In the genomic region with DNA sequence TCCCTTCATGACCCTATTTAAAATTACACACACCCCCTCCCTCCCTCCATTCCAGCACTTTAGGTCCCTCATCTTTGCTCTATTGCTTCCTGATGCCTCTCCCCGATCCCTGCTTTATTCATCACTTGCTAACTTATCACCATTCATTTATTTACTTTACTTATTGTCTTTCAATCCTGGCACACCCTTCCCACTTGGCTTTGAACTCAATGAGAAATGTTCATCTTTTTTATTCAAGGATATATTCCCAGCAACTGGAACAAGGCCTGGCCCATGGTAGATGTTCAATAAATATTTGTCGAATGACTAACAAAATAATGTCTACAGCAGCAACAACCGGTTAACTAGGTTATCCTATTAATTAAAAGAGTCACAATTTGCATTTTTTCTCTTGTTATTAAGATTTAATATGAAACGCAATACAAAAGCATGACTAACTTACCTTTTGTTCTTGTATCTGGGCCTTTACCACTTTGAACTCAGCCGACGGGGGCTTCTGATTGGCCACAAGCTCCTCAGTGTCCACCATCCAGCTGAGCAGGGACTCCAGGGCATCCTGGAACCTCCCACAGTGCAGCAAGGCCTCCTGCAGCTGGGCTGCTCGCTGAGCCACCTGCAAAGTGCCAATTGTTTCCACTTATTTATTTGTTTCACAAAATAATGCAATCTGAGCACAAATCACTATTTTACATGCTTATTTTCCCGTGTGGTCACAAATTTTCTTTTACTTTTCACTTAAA, we compare ENCODE assay signal across 25 cellular contexts.
DNase-seq lines count a peak whose midpoint lies in the region; FAIRE-seq and TF ChIP-seq lines count a peak whose summit lies in the region.
"Had no signal": no experiment of that assay in that cellular context is flagged by ENCODE, and none has a peak within 500 bp of the region (broad histone marks: within the 10 kb centered on the region; RNA-seq: fewer than 3 reads in every experiment).

No MANE protein-coding gene starts in this region.

- H3K27ac Mint-ChIP-seq in mesothelial cell of epicardium = peak overlapping the region; percentile 37
- H3K27ac Mint-ChIP-seq: activated CD8-positive, alpha-beta T cell treated with anti-CD3 and anti-CD28 coated beads for 36 hours; CD4-positive, CD25-positive, alpha-beta regulatory T cell; neural progenitor cell had no signal

- H3K79me1 ChIP-seq in H1 (ENCODE audit: low read depth, low read length) = no peaks in the 10 kb centered on the region; the same call in 1 of the 2 replicates

- H3K56ac ChIP-seq in H1 (replicated peaks; ENCODE audit: insufficient read length, low read depth, low read length) = no peak overlapping the region

- in situ Hi-C loops in mammary epithelial cell (cut with MboI; ENCODE audit: low sequenced_read_pairs in 2 of 2) = no loop called here

- peak; percentile 56 for DNase-seq in ELF-1 (ENCODE audit: low read depth, low spot score)
- DNase-seq in LNCaP clone FGC (ENCODE audit: low read depth) = peak; percentile 18
- DNase-seq in H1 (ENCODE audit: low read depth in 1 of 2, low spot score in 2 of 2) = peak; percentile 48 to 56
- DNase-seq in mesothelial cell of epicardium (ENCODE audit: low spot score in 2 of 2, unreplicated experiment in 2 of 2) = no peak
- DNase-seq in HK-2 (ENCODE audit: unreplicated experiment) = no peak
- DNase-seq in mammary epithelial cell = no peak
- no peak for DNase-seq in BE2C
- no peak for DNase-seq in activated gamma-delta T cell treated with Interleukin-2 at 50 U/mL for 16 hours
- DNase-seq: activated CD4-positive, alpha-beta T cell treated with anti-CD3 and anti-CD28 coated beads for 1 hour; activated CD8-positive, alpha-beta T cell treated with anti-CD3 and anti-CD28 coated beads for 36 hours; CD4-positive, CD25-positive, alpha-beta regulatory T cell; hypothalamus; kidney; NCI-H1092 treated with DMSO at 0.1 percent for 48 hours; NCI-H2029; NCI-H526; stimulated activated CD4-positive, alpha-beta T cell treated with anti-CD3 and anti-CD28 coated beads, Interleukin-2, amount 100 ng/mL, for 24 hours; T-helper 1 cell had no signal

- H3K36me3 Mint-ChIP-seq in mesothelial cell of epicardium = peaks cover 19% of the 10 kb centered on the region
- H3K36me3 Mint-ChIP-seq: CD4-positive, CD25-positive, alpha-beta regulatory T cell; IgD-negative memory B cell had no signal

- H3K4me3 Mint-ChIP-seq in mesothelial cell of epicardium = no peak overlapping the region
- H3K4me3 Mint-ChIP-seq: activated CD8-positive, alpha-beta T cell treated with anti-CD3 and anti-CD28 coated beads for 36 hours; CD4-positive, CD25-positive, alpha-beta regulatory T cell; IgD-negative memory B cell; neural progenitor cell had no signal

- POLR2A ChIA-PET in H1 (lab: Charles Lee; ENCODE audit: partially characterized antibody) = interaction anchor here (1.3 kb wide), 1 partner anchor 9 kb away, joined by 3 read pairs; no protein-coding TSS in a partner anchor

- H3K27ac ChIP-seq in H1 (ENCODE audit: low read depth, low read length) (no peak overlapping the region), mammary epithelial cell (ENCODE audit: insufficient read depth, low read depth, low read length) (no peak overlapping the region)
- H3K27ac ChIP-seq: neural progenitor cell, parathyroid adenoma, right atrium auricular region, RWPE1 had no signal

- H3K23me2 ChIP-seq in H1 (ENCODE audit: low read depth, low read length) = no peaks in the 10 kb centered on the region

- H4K91ac ChIP-seq in H1 (replicated peaks; ENCODE audit: insufficient read length, low read length) = no peak overlapping the region

- H3K23ac ChIP-seq in H1 (ENCODE audit: insufficient read length) = no peak overlapping the region

- H3K18ac ChIP-seq in H1 (ENCODE audit: extremely low read depth, low read length) = no peak overlapping the region

- no peak overlapping the region for H4K8ac ChIP-seq in H1 (ENCODE audit: extremely low read depth, insufficient read depth, low read length)

- H2BK120ac ChIP-seq in H1 (replicated peaks; ENCODE audit: low read depth, low read length) = no peak overlapping the region

- H2AFZ ChIP-seq in H1 (ENCODE audit: low read length) = no peak overlapping the region
- H2AFZ ChIP-seq in mammary epithelial cell (ENCODE audit: low read depth, low read length) = no peak overlapping the region
- H2AFZ ChIP-seq: neural progenitor cell, parathyroid adenoma had no signal

- WGBS in H1 (ENCODE audit: extremely low coverage in 1 of 2, insufficient coverage in 1 of 2, insufficient read length in 1 of 2, insufficient replicate concordance in 2 of 2, low coverage in 1 of 2, low lambda C conversion rate in 2 of 2, missing lambda C conversion rate in 1 of 2), 2 experiments = 63% methylated on average over 8 of the region's 8 CpGs; no CpG with 5 or more reads in 1 of the 2 experiments
- 98% methylated on average over 8 of the region's 8 CpGs for WGBS in mammary epithelial cell (ENCODE audit: low coverage, missing lambda C conversion rate)

- H3K9ac ChIP-seq in H1 (replicated peaks in 1 of 4; ENCODE audit: extremely low read depth in 1 of 4, low read depth in 3 of 4, low read length in 3 of 4) = no peak overlapping the region
- H3K9ac ChIP-seq in mammary epithelial cell (ENCODE audit: insufficient read depth, low read length) = no peak overlapping the region
- H3K9ac ChIP-seq: neural progenitor cell, parathyroid adenoma had no signal

- H3K9me3 Mint-ChIP-seq in mesothelial cell of epicardium = no peaks in the 10 kb centered on the region
- H3K9me3 Mint-ChIP-seq: activated CD8-positive, alpha-beta T cell treated with anti-CD3 and anti-CD28 coated beads for 36 hours; IgD-negative memory B cell; neural progenitor cell had no signal

- H3K14ac ChIP-seq in H1 (ENCODE audit: insufficient read length) = no peak overlapping the region

- no peak for FAIRE-seq in H1 (lab: Jason Lieb, UNC)
- FAIRE-seq: endothelial cell of umbilical vein, kidney had no signal

- dilution Hi-C loops in mammary epithelial cell (cut with HindIII; ENCODE audit: low sequenced_read_pairs) = no loop called here

- no peak overlapping the region for H2BK15ac ChIP-seq in H1 (ENCODE audit: low read length)

- H3K79me2 ChIP-seq in H1 (ENCODE audit: control insufficient read depth in 1 of 2, insufficient read depth in 2 of 2, low read length in 2 of 2) = peaks cover 0 to 12% of the 10 kb centered on the region in 2 experiments; a peak in 1 of 4 replicates
- peaks cover 31% of the 10 kb centered on the region for H3K79me2 ChIP-seq in mammary epithelial cell (ENCODE audit: insufficient read depth, low read length)

- H3K4me1 ChIP-seq in H1 (replicated peaks in 1 of 4; ENCODE audit: control insufficient read depth in 3 of 4, insufficient read depth in 4 of 4, low read length in 3 of 4) (peaks cover 0 to 18% (median 5%) of the 10 kb centered on the region in 4 experiments; a peak in 3 of 7 replicates), mammary epithelial cell (ENCODE audit: insufficient read depth, low read length) (peaks cover 7% of the 10 kb centered on the region), BE2C (peaks cover 3% of the 10 kb centered on the region; the same call in 1 of the 2 replicates)

- TF ChIP-seq EP300 in H1 (IDR thresholded peaks at IDR 0.05; ENCODE audit: borderline replicate concordance in 1 of 2, low read depth in 2 of 2, low read length in 2 of 2) = no peak

- no peak overlapping the region for H2BK20ac ChIP-seq in H1 (ENCODE audit: low read length)

- H4K5ac ChIP-seq in H1 (ENCODE audit: insufficient read length, low read depth, low read length) = no peak overlapping the region

- no peak overlapping the region for H2BK5ac ChIP-seq in H1 (ENCODE audit: low read depth, low read length)

- no peaks in the 10 kb centered on the region for H3K9me3 ChIP-seq in H1 (ENCODE audit: insufficient read depth in 2 of 2, low read depth in 1 of 2, low read length in 1 of 2)
- no peaks in the 10 kb centered on the region for H3K9me3 ChIP-seq in mammary epithelial cell (replicated peaks; ENCODE audit: insufficient read depth, low read length)
- no peaks in the 10 kb centered on the region for H3K9me3 ChIP-seq in BE2C
- H3K9me3 ChIP-seq: right atrium auricular region had no signal

- H3K4me2 ChIP-seq in H1 (ENCODE audit: insufficient read depth in 1 of 2, low read depth in 2 of 2, low read length in 2 of 2) = peak overlapping the region in 1 of 2 experiments; percentile 12; a peak in 1 of 4 replicates
- H3K4me2 ChIP-seq in mammary epithelial cell (ENCODE audit: insufficient read depth, low read depth, low read length) = no peak overlapping the region
- H3K4me2 ChIP-seq: neural progenitor cell had no signal

- H3K36me3 ChIP-seq in H1 (ENCODE audit: control insufficient read depth in 2 of 4, insufficient read depth in 4 of 4, low read length in 3 of 4) (peaks cover 0 to 21% (median 5%) of the 10 kb centered on the region in 4 experiments; a peak in 4 of 8 replicates), mammary epithelial cell (ENCODE audit: insufficient read depth, low read length) (peaks cover 19% of the 10 kb centered on the region), BE2C (peaks cover 28% of the 10 kb centered on the region)

- CTCF ChIA-PET in H1 (lab: Charles Lee; ENCODE audit: partially characterized antibody) = no interaction called here
- CTCF ChIA-PET in mammary epithelial cell (lab: Charles Lee; ENCODE audit: low non-redundant PET) = no interaction called here

- H2AK5ac ChIP-seq in H1 (ENCODE audit: low read depth, low read length) = no peak overlapping the region

- H3K4ac ChIP-seq in H1 (replicated peaks; ENCODE audit: insufficient read length, low read depth, low read length) = no peak overlapping the region

- intact Hi-C loops in mammary epithelial cell (cut with micrococcal nuclease) = no loop called here

- no peak for TF ChIP-seq CTCF in LNCaP clone FGC (IDR thresholded peaks at IDR 0.05; ENCODE audit: control insufficient read depth, extremely low read depth, insufficient read depth)
- TF ChIP-seq CTCF in H1 (IDR thresholded peaks at IDR 0.05; ENCODE audit: control extremely low read depth in 1 of 3, insufficient read depth in 1 of 3, low read depth in 1 of 3, low read length in 3 of 3) = no peak
- no peak for TF ChIP-seq CTCF in mesothelial cell of epicardium (IDR thresholded peaks at IDR 0.05; ENCODE audit: unreplicated experiment)
- no peak for TF ChIP-seq CTCF in mammary epithelial cell (conservative IDR thresholded peaks at IDR 0.05 in 1 of 2, IDR thresholded peaks at IDR 0.05 in 1 of 2; ENCODE audit: extremely low read depth in 1 of 2, insufficient read depth in 1 of 2, low read depth in 1 of 2, low read length in 2 of 2)
- TF ChIP-seq CTCF in BE2C (IDR thresholded peaks at IDR 0.05; ENCODE audit: low read depth, low read length) = no peak

- TF ChIP-seq RAD21 in H1 (IDR thresholded peaks at IDR 0.05 in 1 of 2, conservative IDR thresholded peaks at IDR 0.05 in 1 of 2; ENCODE audit: low read depth in 2 of 2, low read length in 2 of 2) = no peak

- H4K20me1 ChIP-seq in H1 (replicated peaks in 1 of 2; ENCODE audit: control insufficient read depth in 1 of 2, insufficient read depth in 2 of 2, low read length in 2 of 2) (no peaks in the 10 kb centered on the region), mammary epithelial cell (ENCODE audit: insufficient read depth, low read length) (no peaks in the 10 kb centered on the region)

- no peaks in the 10 kb centered on the region for H3K27me3 Mint-ChIP-seq in mesothelial cell of epicardium (ENCODE audit: low read depth)
- H3K27me3 Mint-ChIP-seq: activated CD8-positive, alpha-beta T cell treated with anti-CD3 and anti-CD28 coated beads for 36 hours; CD4-positive, CD25-positive, alpha-beta regulatory T cell; IgD-negative memory B cell had no signal

- no TSS peak for BruUV-seq in mammary epithelial cell (replicated peaks; lab: Mats Ljungman, UMichigan)

- H3K4me1 Mint-ChIP-seq in mesothelial cell of epicardium = peaks cover 72% of the 10 kb centered on the region
- H3K4me1 Mint-ChIP-seq: IgD-negative memory B cell had no signal

- H2BK12ac ChIP-seq in H1 (ENCODE audit: low read depth, low read length) = no peak overlapping the region

- no peaks in the 10 kb centered on the region for H3K27me3 ChIP-seq in H1 (replicated peaks in 1 of 4; ENCODE audit: control insufficient read depth in 3 of 4, extremely low read depth in 1 of 4, insufficient read depth in 3 of 4, low read length in 3 of 4)
- H3K27me3 ChIP-seq in mammary epithelial cell (ENCODE audit: insufficient read depth, low read length) = no peaks in the 10 kb centered on the region
- H3K27me3 ChIP-seq in BE2C = no peaks in the 10 kb centered on the region
- H3K27me3 ChIP-seq: neural progenitor cell, right atrium auricular region had no signal

- TF ChIP-seq POLR2A in H1 (IDR thresholded peaks at IDR 0.05; ENCODE audit: control extremely low read depth in 1 of 2, low read depth in 2 of 2, low read length in 2 of 2) = no peak

- H3K4me3 ChIP-seq in LNCaP clone FGC (ENCODE audit: low read depth, low read length) (no peak overlapping the region), H1 (ENCODE audit: extremely low read depth in 1 of 4, insufficient read depth in 2 of 4, low read depth in 3 of 4, low read length in 4 of 4) (no peak overlapping the region; a peak in 1 of 8 replicates), mammary epithelial cell (replicated peaks in 1 of 3; ENCODE audit: insufficient read depth in 1 of 3, low read depth in 2 of 3, low read length in 3 of 3) (no peak overlapping the region), BE2C (ENCODE audit: low read depth, low read length) (no peak overlapping the region)
- H3K4me3 ChIP-seq: lung, neural progenitor cell, right atrium auricular region had no signal

Comparison
In these comparisons a context has a peak if more than half of its experiments do, and no peak if none do; other contexts are left out.
1. DNase-seq: peak in ELF-1 (single experiment), LNCaP clone FGC (single experiment) and H1 (2 of 2); none in mesothelial cell of epicardium (0 of 2), HK-2 (single experiment), mammary epithelial cell (single experiment), BE2C (single experiment) and activated gamma-delta T cell treated with Interleukin-2 at 50 U/mL for 16 hours (single experiment).